In the genomic region with DNA sequence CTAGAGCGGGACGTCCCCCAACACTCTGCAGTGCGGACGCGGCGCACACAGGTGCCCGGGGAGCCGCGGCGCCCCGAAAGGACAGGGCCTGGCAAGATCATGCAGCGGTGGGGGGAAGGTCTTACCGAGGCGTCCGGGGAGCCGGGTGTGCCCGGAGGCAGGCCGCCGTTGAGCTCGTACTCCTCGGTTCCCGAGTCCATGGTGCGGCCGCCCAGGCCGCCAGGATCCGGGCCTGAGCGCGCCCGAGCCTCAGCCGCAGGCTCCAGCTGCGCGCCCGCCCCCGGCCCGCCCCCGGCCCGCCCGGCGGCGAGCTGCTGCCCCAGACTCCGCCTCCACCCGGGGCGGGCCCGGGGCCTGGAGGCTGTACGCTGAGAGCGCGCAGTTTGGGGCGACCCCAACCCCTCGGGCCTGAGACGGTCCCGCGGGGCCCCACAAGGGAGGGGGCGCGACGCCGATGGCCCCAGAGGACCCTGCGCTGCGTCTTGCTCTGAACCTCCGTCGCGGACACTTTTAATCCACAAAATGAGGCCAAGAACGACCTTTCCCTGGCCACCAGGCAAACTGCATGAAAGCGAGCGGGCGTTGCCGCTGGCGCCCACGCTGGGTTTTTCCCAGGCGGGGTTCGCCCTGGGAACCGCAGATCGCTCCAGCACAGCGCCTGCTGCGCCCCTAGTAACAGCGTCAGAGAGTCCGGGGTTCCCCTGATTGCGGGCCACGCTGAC, we compare ENCODE assay signal across 8 cellular contexts. TPM values are rescaled to one million over a fixed set of nuclear protein-coding genes. Genes with fewer than 3 reads are reported as not detected.
A peak's percentile ranks its signal among the peaks of the same experiment; 100 is the strongest.
DNase-seq lines count a peak whose midpoint lies in the region; ATAC-seq and TF ChIP-seq lines count a peak whose summit lies in the region.

A gene with protein sequence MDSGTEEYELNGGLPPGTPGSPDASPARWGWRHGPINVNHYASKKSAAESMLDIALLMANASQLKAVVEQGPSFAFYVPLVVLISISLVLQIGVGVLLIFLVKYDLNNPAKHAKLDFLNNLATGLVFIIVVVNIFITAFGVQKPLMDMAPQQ (minus strand): TSS at position 234 of the 722 bp plus-strand sequence. CDS start 34 bp downstream, at position 200.

- H3K4me3 Mint-ChIP-seq in CD8-positive, alpha-beta T cell, result peak within 1 kb of the TSS; percentile 92
- H3K4me3 Mint-ChIP-seq in osteocyte (ENCODE audit: unreplicated experiment), result peak within 1 kb of the TSS; percentile 84

- H3K27me3 Mint-ChIP-seq in CD8-positive, alpha-beta T cell (ENCODE audit: low read depth), result no peaks in the 10 kb centered on the region
- no peaks in the 10 kb centered on the region for H3K27me3 Mint-ChIP-seq in osteocyte (ENCODE audit: unreplicated experiment)

- WGBS in thymus, result under 1% methylated on average over 78 of the region's 78 CpGs

- intact Hi-C loops in CD8-positive, alpha-beta T cell (cut with DNase I, micrococcal nuclease), result loop anchor here (1.0 to 10.0 kb wide), 3 partner anchors 39 to 431 kb away; a partner anchor contains a TSS

- peak; percentile 59 to 90 (median 76) for DNase-seq in CD8-positive, alpha-beta T cell
- peak; percentile 94 for DNase-seq in RWPE1 (ENCODE audit: low spot score)
- DNase-seq in activated naive CD4-positive, alpha-beta T cell treated with Interleukin-2 at 50 U/mL for 16 hours, result peak; percentile 92
- no peak for DNase-seq in glomerular endothelial cell (ENCODE audit: extremely low read depth, low read depth, low spot score)
- DNase-seq in osteocyte (ENCODE audit: extremely low spot score, unreplicated experiment), result no peak

- TF ChIP-seq POLR2A in GM19193 (IDR thresholded peaks at IDR 0.05; ENCODE audit: extremely low read depth, insufficient read depth, insufficient read length), result peak; percentile 64

- peak; percentile 83 for ATAC-seq in CD8-positive, alpha-beta T cell
- ATAC-seq in HG03432 (IDR thresholded peaks at IDR 0.05; ENCODE audit: unreplicated experiment), result peak; percentile 85

- CTCF ChIA-PET in CD8-positive, alpha-beta T cell (lab: Charles Lee), result interaction anchor here (0.8 to 1.6 kb wide), 2 partner anchors 26 to 168 kb away, joined by 3 to 6 read pairs; no protein-coding TSS in a partner anchor
- CTCF ChIA-PET in RWPE1 (lab: Yijun Ruan, JAX), result interaction anchor here (0.7 to 1.6 kb wide), 4 partner anchors 9 to 27 kb away, joined by 4 to 8 read pairs (median 4); no protein-coding TSS in a partner anchor

- peak within 1 kb of the TSS; percentile 89 for H3K4me3 ChIP-seq in CD8-positive, alpha-beta T cell (ENCODE audit: low read depth, low read length)
- peak within 1 kb of the TSS; percentile 44 for H3K4me3 ChIP-seq in thymus (ENCODE audit: low read length)

- H3K4me1 ChIP-seq in CD8-positive, alpha-beta T cell (ENCODE audit: insufficient read depth, low read length), result peaks cover 50% of the 10 kb centered on the region
- peaks cover 10% of the 10 kb centered on the region for H3K4me1 ChIP-seq in thymus (ENCODE audit: control insufficient read depth, insufficient read depth, low read length)

- peaks cover 56% of the 10 kb centered on the region for H3K4me1 Mint-ChIP-seq in CD8-positive, alpha-beta T cell (ENCODE audit: low read depth)
- H3K4me1 Mint-ChIP-seq in osteocyte (ENCODE audit: unreplicated experiment), result peaks cover 47% of the 10 kb centered on the region

- peak within 1 kb of the TSS; percentile 92 for H3K27ac ChIP-seq in CD8-positive, alpha-beta T cell (ENCODE audit: low read depth, low read length)
- H3K27ac ChIP-seq in RWPE1, result peak within 1 kb of the TSS; percentile 94
- H3K27ac ChIP-seq in thymus (ENCODE audit: low read depth), result peak within 1 kb of the TSS; percentile 77

- H3K9me3 ChIP-seq in CD8-positive, alpha-beta T cell (ENCODE audit: low read length), result no peaks in the 10 kb centered on the region
- peaks cover under 1% of the 10 kb centered on the region for H3K9me3 ChIP-seq in thymus (ENCODE audit: control insufficient read depth)

- H3K27me3 ChIP-seq in CD8-positive, alpha-beta T cell (ENCODE audit: insufficient read depth, low read length), result no peaks in the 10 kb centered on the region
- no peaks in the 10 kb centered on the region for H3K27me3 ChIP-seq in thymus (ENCODE audit: control insufficient read depth, insufficient read depth)

- POLR2A ChIA-PET in CD8-positive, alpha-beta T cell (lab: Charles Lee), result interaction anchor here (1.0 to 2.2 kb wide), 16 partner anchors 9 to 464 kb away, joined by 3 to 17 read pairs (median 4); a partner anchor contains a TSS
- POLR2A ChIA-PET in RWPE1 (lab: Yijun Ruan, JAX; ENCODE audit: low non-redundant PET), result interaction anchor here (0.5 to 1.1 kb wide), 5 partner anchors 9 to 135 kb away, joined by 3 to 6 read pairs (median 3); no protein-coding TSS in a partner anchor

- TF ChIP-seq CTCF in CD8-positive, alpha-beta T cell (IDR thresholded peaks at IDR 0.05), result no peak
- TF ChIP-seq CTCF in RWPE1 (conservative IDR thresholded peaks at IDR 0.05; ENCODE audit: low read depth) (no peak), osteocyte (IDR thresholded peaks at IDR 0.05) (no peak)

- H3K9me3 Mint-ChIP-seq in CD8-positive, alpha-beta T cell, result no peaks in the 10 kb centered on the region
- peaks cover 3% of the 10 kb centered on the region for H3K9me3 Mint-ChIP-seq in osteocyte (ENCODE audit: unreplicated experiment)

- H3K27ac Mint-ChIP-seq in CD8-positive, alpha-beta T cell, result peak within 1 kb of the TSS; percentile 96
- peak within 1 kb of the TSS; percentile 79 for H3K27ac Mint-ChIP-seq in osteocyte (ENCODE audit: unreplicated experiment)

- no peaks in the 10 kb centered on the region for H3K36me3 ChIP-seq in CD8-positive, alpha-beta T cell (ENCODE audit: insufficient read depth, low read length)
- H3K36me3 ChIP-seq in thymus (ENCODE audit: control insufficient read depth, insufficient read depth), result no peaks in the 10 kb centered on the region

- peaks cover 4% of the 10 kb centered on the region for H3K36me3 Mint-ChIP-seq in CD8-positive, alpha-beta T cell
- H3K36me3 Mint-ChIP-seq in osteocyte (ENCODE audit: unreplicated experiment), result no peaks in the 10 kb centered on the region

RNA-seq across cellular contexts. Expression of the gene that starts here (rescaled TPM):
- total RNA-seq in CD8-positive, alpha-beta T cell, result 100 to 1,000 TPM; 214 to 229 TPM
- total RNA-seq in glomerular endothelial cell (150 and 154 TPM in 2 replicates), osteocyte (28.1 and 32.9 TPM in 2 replicates)
- 39.4 TPM for polyA plus RNA-seq in thymus

Comparison
In these comparisons a context has a peak if more than half of its experiments do, and no peak if none do; other contexts are left out.
1. DNase-seq: peak in CD8-positive, alpha-beta T cell (7 of 7), RWPE1 (single experiment) and activated naive CD4-positive, alpha-beta T cell treated with Interleukin-2 at 50 U/mL for 16 hours (single experiment); none in glomerular endothelial cell (single experiment) and osteocyte (single experiment).
2. Peak in every context shown above with its lines, with median percentiles within 50 percentile points of each other: H3K27ac ChIP-seq.